Comparison of ENCODE assay signal across 8 cellular contexts in the genomic region with DNA sequence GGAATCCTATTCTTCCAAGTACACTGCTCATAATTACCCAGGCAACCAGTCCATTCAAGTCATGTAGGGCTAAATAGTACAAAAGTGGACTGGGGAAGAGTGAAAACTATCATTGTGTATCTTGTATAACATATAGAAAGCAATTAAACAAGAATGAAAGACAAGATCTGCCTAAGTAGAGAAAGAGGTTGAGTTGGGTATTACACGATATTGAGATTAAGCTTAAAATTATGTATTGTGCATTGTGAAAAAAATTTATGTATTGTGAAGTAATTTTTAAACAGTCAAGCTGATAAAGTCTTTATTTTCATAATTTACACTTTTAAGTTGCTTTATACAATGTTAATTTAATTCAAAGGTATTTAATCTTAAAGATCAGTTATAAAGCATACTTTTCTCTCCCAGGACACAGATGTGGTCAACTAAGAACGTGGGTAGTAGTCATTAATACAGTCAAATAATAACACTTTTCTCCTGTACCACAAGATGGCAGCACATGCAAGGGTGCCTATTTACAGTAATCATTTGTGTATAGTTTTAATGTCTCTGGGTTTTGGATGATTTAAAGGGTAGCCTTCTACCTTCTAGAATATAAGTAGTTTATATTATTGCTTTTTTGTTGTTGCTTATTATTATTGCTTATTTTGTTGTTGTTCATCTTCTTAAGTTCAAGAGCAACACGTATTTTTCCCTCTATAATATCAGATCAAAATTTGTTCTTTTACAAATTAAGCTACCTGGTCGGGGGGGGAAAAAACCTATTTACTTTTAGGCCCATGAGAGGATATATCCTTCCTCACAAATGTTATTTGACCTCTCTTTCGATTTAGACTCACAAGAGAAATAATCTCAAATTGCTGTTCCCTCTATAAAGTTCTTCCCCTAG. TPM values are rescaled to one million over a fixed set of nuclear protein-coding genes. Genes with fewer than 3 reads are reported as not detected.
A peak's percentile ranks its signal among the peaks of the same experiment; 100 is the strongest.
DNase-seq lines count a peak whose midpoint lies in the region; ATAC-seq, FAIRE-seq and TF ChIP-seq lines count a peak whose summit lies in the region.

No MANE protein-coding gene starts in this region.

- H3K4me1 ChIP-seq in left lung (no peaks in the 10 kb centered on the region), testis (no peaks in the 10 kb centered on the region)

- H3K4me3 ChIP-seq in Jurkat, Clone E6-1 (ENCODE audit: low read length), result no peak overlapping the region
- no peak overlapping the region for H3K4me3 ChIP-seq in SK-N-MC
- H3K4me3 ChIP-seq in choroid plexus epithelial cell (ENCODE audit: low read depth, low read length), result no peak overlapping the region
- H3K4me3 ChIP-seq in left lung, result no peak overlapping the region
- H3K4me3 ChIP-seq in testis, result no peak overlapping the region

- H3K9me3 ChIP-seq in SK-N-MC (ENCODE audit: low read depth, low read length) (no peaks in the 10 kb centered on the region), left lung (no peaks in the 10 kb centered on the region), testis (no peaks in the 10 kb centered on the region)

- peak; percentile 72 for DNase-seq in H4 (ENCODE audit: low spot score)
- DNase-seq in Jurkat, Clone E6-1 (ENCODE audit: low read depth, low spot score), result peak; percentile 33
- peak; percentile 34 for DNase-seq in SK-N-MC (ENCODE audit: low read depth, low spot score)
- peak; percentile 83 for DNase-seq in choroid plexus epithelial cell (ENCODE audit: low read depth)
- no peak for DNase-seq in left lung
- peak; percentile 50 for DNase-seq in testis

- TF ChIP-seq CTCF in 22Rv1 (IDR thresholded peaks at IDR 0.05) (peak; percentile 94), choroid plexus epithelial cell (conservative IDR thresholded peaks at IDR 0.05; ENCODE audit: low read depth, low read length) (peak; percentile 74), left lung (IDR thresholded peaks at IDR 0.05) (peak; percentile 53 to 72), testis (IDR thresholded peaks at IDR 0.05) (peak; percentile 59 to 84 (median 69))

- H3K27ac ChIP-seq in 22Rv1, result no peak overlapping the region
- no peak overlapping the region for H3K27ac ChIP-seq in SK-N-MC
- no peak overlapping the region for H3K27ac ChIP-seq in left lung
- H3K27ac ChIP-seq in testis, result no peak overlapping the region

- H3K27me3 ChIP-seq in left lung, result no peaks in the 10 kb centered on the region
- no peaks in the 10 kb centered on the region for H3K27me3 ChIP-seq in testis

- no peak overlapping the region for H3K9ac ChIP-seq in SK-N-MC (ENCODE audit: insufficient read length)

- no peak for TF ChIP-seq POLR2A in testis (IDR thresholded peaks at IDR 0.05)

- WGBS in testis, 2 donors, result 49 to 54% methylated on average over 5 of the region's 5 CpGs

- peak; percentile 92 for FAIRE-seq in G401.6 (lab: Jason Lieb, UNC)

- ATAC-seq in left lung, result peak; percentile 92

- H3K36me3 ChIP-seq in SK-N-MC (ENCODE audit: insufficient read depth, low read length) (no peaks in the 10 kb centered on the region), left lung (no peaks in the 10 kb centered on the region), testis (ENCODE audit: low read depth, missing control alignments) (no peaks in the 10 kb centered on the region)

- intact Hi-C loops in left lung (cut with DNase I) (no loop called here), testis (cut with DNase I; ENCODE audit: low total_unique reads) (loop anchor here (10.0 kb wide), 1 partner anchor 859 kb away; no protein-coding TSS in a partner anchor)

RNA-seq across cellular contexts. Expression of a gene that starts 59.8 kb away (rescaled TPM):
- 0.37 and 0.45 TPM in 2 replicates for total RNA-seq in H4 (2014; rRNA removed; shearing (Covaris generic))
- not detected for polyA plus RNA-seq in Jurkat, Clone E6-1 (2012; ENCODE audit: insufficient read depth, insufficient read length)
- under 1 TPM; 0.39 to 0.61 TPM for total RNA-seq in left lung
- 10 to 100 TPM in 1 of 2 donors, 1 to 10 TPM in 1; 6.1 to 36.4 TPM for total RNA-seq in testis
- 30.0 TPM for polyA plus RNA-seq in testis (ENCODE audit: insufficient read depth, low read depth, low replicate concordance)

Comparison
In these comparisons a context has a peak if more than half of its experiments do, and no peak if none do; other contexts are left out.
1. DNase-seq: peak in H4 (single experiment), Jurkat, Clone E6-1 (single experiment), SK-N-MC (single experiment), choroid plexus epithelial cell (single experiment) and testis (single experiment); none in left lung (0 of 2).
2. Peak in every context shown above with its lines, with median percentiles within 50 percentile points of each other: CTCF ChIP-seq.